In the genomic region with DNA sequence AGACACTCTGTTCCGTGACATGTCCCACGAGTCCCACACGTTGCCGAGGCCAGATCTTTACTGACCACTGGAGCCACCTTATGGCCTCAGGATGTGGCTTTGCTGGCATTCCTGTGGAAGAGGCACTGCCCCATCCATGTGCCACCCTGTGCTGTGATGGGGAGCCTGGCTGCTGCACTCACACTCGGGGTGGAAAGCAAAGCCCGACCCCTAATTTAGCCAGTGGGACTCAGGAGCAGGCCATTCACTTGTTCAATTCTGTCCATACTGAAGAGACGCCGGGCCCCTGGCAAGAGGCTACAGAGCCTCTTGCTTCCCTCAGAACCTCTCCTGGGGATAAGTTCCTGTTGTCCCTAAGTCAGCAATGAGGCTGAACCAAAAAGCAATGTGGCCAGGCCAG, we compare ENCODE assay signal across 26 cellular contexts.
"Had no signal": no experiment of that assay in that cellular context is flagged by ENCODE, and none has a peak within 500 bp of the region (broad histone marks: within the 10 kb centered on the region; RNA-seq: fewer than 3 reads in every experiment).

No MANE protein-coding gene starts in this region.

- DNase-seq: activated CD4-positive, alpha-beta T cell treated with anti-CD3 and anti-CD28 coated beads for 48 hours; activated CD4-positive, alpha-beta T cell treated with anti-CD3 and anti-CD28 coated beads, Interleukin-2, amount 50 U/mL, for 48 hours; activated CD8-positive, alpha-beta memory T cell treated with anti-CD3 and anti-CD28 coated beads for 24 hours; activated T-cell treated with anti-CD3 and anti-CD28 coated beads, Interleukin-2, amount 50 U/mL, for 48 hours; body of pancreas; cerebellar nuclear complex; cortex of kidney; foreskin keratinocyte; heart right ventricle; left ventricle myocardium inferior; mesendoderm; naive B cell; nucleus accumbens; right cardiac atrium; stimulated activated CD4-positive, alpha-beta T cell treated with anti-CD3 and anti-CD28 coated beads, Interleukin-4, amount 100 ng/mL, for 1 hour; substantia nigra had no signal

- H3K27ac Mint-ChIP-seq: activated naive CD8-positive, alpha-beta T cell; activated T-helper 2 cell treated with anti-CD3 and anti-CD28 coated beads, Interferon-gamma antibody, Interleukin-2, Interleukin-4, amounts not matched to agents 10 μg/mL and 5 μg/mL and 100 μg/mL, durations not matched to agents 14 hours and 24 hours and 36 hours; naive B cell; stimulated activated effector memory CD8-positive, alpha-beta T cell treated with anti-CD3 and anti-CD28 coated beads, Interleukin-12 subunit alpha, Interleukin-12 subunit beta, amount 100 ng/mL, for 72 hours; stimulated activated naive CD8-positive, alpha-beta T cell treated with anti-CD3 and anti-CD28 coated beads, Interleukin-15, Interleukin-2, amounts not matched to agents 100 ng/mL and 50 ng/mL, for 24 hours had no signal

- H3K9me3 ChIP-seq: body of pancreas, esophagus muscularis mucosa, upper lobe of left lung had no signal

- H3K4me3 ChIP-seq: body of pancreas, esophagus muscularis mucosa, heart right ventricle, left ventricle myocardium inferior, lung, upper lobe of left lung had no signal

- H3K36me3 Mint-ChIP-seq: activated naive CD8-positive, alpha-beta T cell; naive B cell; stimulated activated effector memory CD8-positive, alpha-beta T cell treated with anti-CD3 and anti-CD28 coated beads, Interleukin-12 subunit alpha, Interleukin-12 subunit beta, amount 100 ng/mL, for 72 hours had no signal

- H3K27me3 ChIP-seq: body of pancreas, upper lobe of left lung had no signal

- H3K27ac ChIP-seq: body of pancreas, esophagus muscularis mucosa, foreskin keratinocyte, heart right ventricle, left ventricle myocardium inferior, parathyroid adenoma, upper lobe of left lung had no signal

- H3K9me3 Mint-ChIP-seq: neural crest cell; stimulated activated effector memory CD8-positive, alpha-beta T cell treated with anti-CD3 and anti-CD28 coated beads, Interleukin-12 subunit alpha, Interleukin-12 subunit beta, amount 100 ng/mL, for 72 hours had no signal

- H3K4me1 ChIP-seq: body of pancreas, esophagus muscularis mucosa, foreskin keratinocyte, heart right ventricle, left ventricle myocardium inferior, parathyroid adenoma, upper lobe of left lung had no signal

- H3K4me3 Mint-ChIP-seq: activated naive CD8-positive, alpha-beta T cell; naive B cell; neural crest cell; stimulated activated effector memory CD8-positive, alpha-beta T cell treated with anti-CD3 and anti-CD28 coated beads, Interleukin-12 subunit alpha, Interleukin-12 subunit beta, amount 100 ng/mL, for 72 hours; stimulated activated naive CD8-positive, alpha-beta T cell treated with anti-CD3 and anti-CD28 coated beads, Interleukin-15, Interleukin-2, amounts not matched to agents 100 ng/mL and 50 ng/mL, for 24 hours had no signal

- ATAC-seq: activated CD4-positive, CD25-positive, alpha-beta regulatory T cell treated with anti-CD3 and anti-CD28 coated beads, Interleukin-2, amount 50 U/mL, for 24 hours; body of pancreas; foreskin keratinocyte; heart right ventricle; right cardiac atrium; stimulated activated effector memory CD8-positive, alpha-beta T cell treated with anti-CD3 and anti-CD28 coated beads, Interleukin-12 subunit alpha, Interleukin-12 subunit beta, amount 100 ng/mL, for 72 hours had no signal

- H3K36me3 ChIP-seq: esophagus muscularis mucosa, heart right ventricle, left ventricle myocardium inferior, upper lobe of left lung had no signal
